ENCODE assay signal across 16 cellular contexts in the genomic region with DNA sequence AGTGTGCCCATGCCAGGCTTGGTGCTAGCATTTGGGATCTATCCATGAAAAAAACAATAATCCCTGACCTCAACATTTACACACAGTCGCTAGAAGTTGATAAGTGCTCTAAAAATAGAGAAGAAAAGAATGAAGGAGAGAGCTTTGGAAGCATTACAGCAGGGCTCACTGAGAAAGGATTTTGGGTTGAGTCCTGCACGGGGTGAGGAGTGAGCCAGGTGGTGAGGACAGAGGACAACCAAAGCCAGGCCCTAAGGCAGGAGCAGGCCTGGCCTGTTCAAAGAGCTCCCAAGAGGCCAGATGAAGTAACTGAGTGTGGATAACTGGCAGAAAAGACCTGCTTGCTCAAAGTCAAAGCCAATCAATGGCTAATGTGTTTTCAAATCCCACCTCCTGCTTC. TPM values are rescaled to one million over a fixed set of nuclear protein-coding genes. Genes with fewer than 3 reads are reported as not detected.
A peak's percentile ranks its signal among the peaks of the same experiment; 100 is the strongest.
DNase-seq lines count a peak whose midpoint lies in the region; ATAC-seq, FAIRE-seq and TF ChIP-seq lines count a peak whose summit lies in the region.
"Had no signal": no experiment of that assay in that cellular context is flagged by ENCODE, and none has a peak within 500 bp of the region (broad histone marks: within the 10 kb centered on the region; RNA-seq: fewer than 3 reads in every experiment).

No MANE protein-coding gene starts in this region.

- H2AFZ ChIP-seq in HepG2 (ENCODE audit: low read length): no peak overlapping the region

- CTCF ChIA-PET in HepG2 (lab: Yijun Ruan, JAX; ENCODE audit: low intra/inter-chr PET ratio, low total read pairs): no interaction called here

- no peaks in the 10 kb centered on the region for H3K36me3 ChIP-seq in HepG2 (replicated peaks in 1 of 2; ENCODE audit: control insufficient read depth in 1 of 2, insufficient read depth in 2 of 2, low read length in 2 of 2)
- no peaks in the 10 kb centered on the region for H3K36me3 ChIP-seq in right lobe of liver
- H3K36me3 ChIP-seq in cardiac muscle cell: no peaks in the 10 kb centered on the region
- H3K36me3 ChIP-seq: BE2C had no signal

- no peak for FAIRE-seq in HepG2 (lab: Jason Lieb, UNC)
- FAIRE-seq: A204.1, G401.6, GM12891, H54 had no signal

- H3K79me2 ChIP-seq in HepG2 (ENCODE audit: insufficient read depth, low read length): no peaks in the 10 kb centered on the region

- peaks cover 2 to 22% of the 10 kb centered on the region in 2 experiments; a peak in 2 of 5 replicates for H3K27me3 ChIP-seq in HepG2 (ENCODE audit: control insufficient read depth in 1 of 2, insufficient read depth in 2 of 2, low read length in 2 of 2)
- no peaks in the 10 kb centered on the region for H3K27me3 ChIP-seq in right lobe of liver
- H3K27me3 ChIP-seq in cardiac muscle cell: no peaks in the 10 kb centered on the region

- BruUV-seq in HepG2 (replicated peaks; lab: Mats Ljungman, UMichigan): no TSS peak

- no peak for TF ChIP-seq RAD21 in HepG2 (CRISPR knock-in tag; IDR thresholded peaks at IDR 0.05)

- H4K20me1 ChIP-seq in HepG2 (ENCODE audit: insufficient read depth, low read length): no peaks in the 10 kb centered on the region

- H3K4me3 ChIP-seq in HepG2 (replicated peaks in 1 of 3; ENCODE audit: insufficient read depth in 1 of 3, low read depth in 2 of 3, low read length in 3 of 3) (no peak overlapping the region), right lobe of liver (no peak overlapping the region), cardiac muscle cell (no peak overlapping the region)

- no peak for ATAC-seq in HepG2
- no peak for ATAC-seq in right lobe of liver
- ATAC-seq in left ventricle myocardium superior: peak; percentile 89
- no peak for ATAC-seq in GM21619 (IDR thresholded peaks at IDR 0.05; ENCODE audit: unreplicated experiment)

- H3K4me1 ChIP-seq in HepG2 (ENCODE audit: insufficient read depth, low read length) (0 out of 2 replicates have a peak, but pooled peaks cover under 1% of the 10 kb centered on the region), right lobe of liver (no peaks in the 10 kb centered on the region), cardiac muscle cell (ENCODE audit: low read depth) (peaks cover 11% of the 10 kb centered on the region)
- H3K4me1 ChIP-seq: BE2C had no signal

- in situ Hi-C loops in HepG2 (cut with HindIII; ENCODE audit: extremely low pct_ligation_motif_present, low pct_unique_long_range_greater_than_20kb): no loop called here

- POLR2A ChIA-PET in HepG2 (lab: Yijun Ruan, JAX): no interaction called here

- TF ChIP-seq EP300 in HepG2 (IDR thresholded peaks at IDR 0.05; ENCODE audit: low read depth in 2 of 2, low read length in 2 of 2): no peak
- no peak for TF ChIP-seq EP300 in HepG2 (CRISPR knock-in tag; IDR thresholded peaks at IDR 0.05; ENCODE audit: borderline replicate concordance)

- H3K9me3 ChIP-seq in HepG2 (ENCODE audit: low read length) (no peaks in the 10 kb centered on the region), right lobe of liver (no peaks in the 10 kb centered on the region), cardiac muscle cell (ENCODE audit: low read depth) (no peaks in the 10 kb centered on the region)
- H3K9me3 ChIP-seq: BE2C had no signal

- 27% methylated on average over 2 of the region's 2 CpGs for WGBS in HepG2 (ENCODE audit: low lambda C conversion rate)
- 47% methylated on average over 1 of the region's 2 CpGs for WGBS in right lobe of liver (ENCODE audit: insufficient coverage, low coverage, low lambda C conversion rate, missing lambda C conversion rate)

- no peak overlapping the region for H3K9ac ChIP-seq in HepG2 (ENCODE audit: insufficient read depth, low read depth, low read length)

- H3K4me2 ChIP-seq in HepG2 (ENCODE audit: low read depth, low read length): no peak overlapping the region

- no peak for TF ChIP-seq POLR2A in HepG2 (IDR thresholded peaks at IDR 0.05; ENCODE audit: insufficient read depth in 1 of 2, low read depth in 2 of 2, low read length in 2 of 2)
- TF ChIP-seq POLR2A in right lobe of liver (IDR thresholded peaks at IDR 0.05): no peak

- TF ChIP-seq CTCF in HepG2 (CRISPR knock-in tag; IDR thresholded peaks at IDR 0.05) (no peak), right lobe of liver (IDR thresholded peaks at IDR 0.05) (no peak), cardiac muscle cell (IDR thresholded peaks at IDR 0.05; ENCODE audit: low read depth, low read length) (no peak)

- no peak for DNase-seq in HepG2 (ENCODE audit: low spot score)
- no peak for DNase-seq in right lobe of liver
- no peak for DNase-seq in cardiac muscle cell (ENCODE audit: low read depth in 1 of 2, low spot score in 1 of 2)
- no peak for DNase-seq in left ventricle myocardium superior
- no peak for DNase-seq in DMS79 treated with DMSO at 0.1 percent for 48 hours (lab: John Stamatoyannopoulos, UW)
- no peak for DNase-seq in HUDEP-2 (lab: John Stamatoyannopoulos, UW; ENCODE audit: unreplicated experiment in 76 of 76)
- DNase-seq: BE2C; CD4-positive, alpha-beta memory T cell; DMS79; EL had no signal

- intact Hi-C loops in HepG2 (cut with micrococcal nuclease; ENCODE audit: unreplicated experiment) (no loop called here), right lobe of liver (cut with DNase I) (no loop called here), left ventricle myocardium superior (cut with micrococcal nuclease) (no loop called here)

- H3K27ac ChIP-seq in HepG2 (ENCODE audit: extremely low read length, insufficient read depth, low read length) (no peak overlapping the region), right lobe of liver (no peak overlapping the region), cardiac muscle cell (peak overlapping the region; percentile 72)
- H3K27ac ChIP-seq: C4-2B had no signal

TF ChIP-seq in HepG2, 621 proteins besides CTCF, POLR2A, EP300 and RAD21:
- TF ChIP-seq NPAS2 (CRISPR knock-in tag; IDR thresholded peaks at IDR 0.05; ENCODE audit: borderline replicate concordance) (no peak), ELF1 (CRISPR knock-in tag; IDR thresholded peaks at IDR 0.05) (no peak), KAT8 (CRISPR knock-in tag; IDR thresholded peaks at IDR 0.05) (no peak), PITX1 (CRISPR knock-in tag; IDR thresholded peaks at IDR 0.05) (no peak), SRY (CRISPR knock-in tag; IDR thresholded peaks at IDR 0.05) (no peak)
- TF ChIP-seq, protein P1, sequence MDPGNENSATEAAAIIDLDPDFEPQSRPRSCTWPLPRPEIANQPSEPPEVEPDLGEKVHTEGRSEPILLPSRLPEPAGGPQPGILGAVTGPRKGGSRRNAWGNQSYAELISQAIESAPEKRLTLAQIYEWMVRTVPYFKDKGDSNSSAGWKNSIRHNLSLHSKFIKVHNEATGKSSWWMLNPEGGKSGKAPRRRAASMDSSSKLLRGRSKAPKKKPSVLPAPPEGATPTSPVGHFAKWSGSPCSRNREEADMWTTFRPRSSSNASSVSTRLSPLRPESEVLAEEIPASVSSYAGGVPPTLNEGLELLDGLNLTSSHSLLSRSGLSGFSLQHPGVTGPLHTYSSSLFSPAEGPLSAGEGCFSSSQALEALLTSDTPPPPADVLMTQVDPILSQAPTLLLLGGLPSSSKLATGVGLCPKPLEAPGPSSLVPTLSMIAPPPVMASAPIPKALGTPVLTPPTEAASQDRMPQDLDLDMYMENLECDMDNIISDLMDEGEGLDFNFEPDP (CRISPR knock-in tag; conservative IDR thresholded peaks at IDR 0.05): 0 out of 2 replicates have a peak, but pooled peaks have one; percentile 14

RNA-seq across cellular contexts. Expression of a gene that starts 20.7 kb away (rescaled TPM):
- total RNA-seq in HepG2 (2016; rRNA removed; fragmentation: Illumina TruSeq; extraction: Trizol) (2.5 and 3.9 TPM in 2 replicates), right lobe of liver (1 to 10 TPM in 5 of 6 experiments, under 1 TPM in 1; 0.86 to 2.2 (median 1.3) TPM), cardiac muscle cell (2.3 and 4.9 TPM in 2 replicates), left ventricle myocardium superior (3.2 TPM)
- 0.71 and 0.91 TPM in 2 replicates for total RNA-seq in HepG2 (2016; cell fraction: cytosol; rRNA removed; fragmentation: Illumina TruSeq; extraction: Trizol; ENCODE audit: low read depth)
- 2.1 and 4.2 TPM in 2 replicates for total RNA-seq in HepG2 (2016; cell fraction: insoluble cytoplasmic fraction; rRNA removed; fragmentation: Illumina TruSeq; extraction: Trizol)
- total RNA-seq in HepG2 (2016; cell fraction: membrane; rRNA removed; fragmentation: Illumina TruSeq; extraction: Trizol): 1.1 and 2.6 TPM in 2 replicates
- total RNA-seq in HepG2 (2016; cell fraction: nucleus; rRNA removed; fragmentation: Illumina TruSeq; extraction: Trizol): 5.8 and 6.2 TPM in 2 replicates
- polyA plus RNA-seq in HepG2 (2011; rRNA removed) (13.6 and 16.4 TPM in 2 replicates), cardiac muscle cell (1.3 and 2.0 TPM in 2 replicates)
- polyA plus RNA-seq in HepG2 (2011; cell fraction: cytosol; rRNA removed): 8.3 and 8.9 TPM in 2 replicates
- polyA plus RNA-seq in HepG2 (2011; cell fraction: nucleus; rRNA removed): 14.6 and 16.3 TPM in 2 replicates
- 9.3 and 15.5 TPM in 2 replicates for polyA plus RNA-seq in HepG2 (2012)
- polyA plus RNA-seq in HepG2 (2016; cell fraction: cytosol; fragmentation: Illumina TruSeq; extraction: Trizol; ENCODE audit: low read depth): 0.25 and 0.31 TPM in 2 replicates
- polyA plus RNA-seq in HepG2 (2016; cell fraction: insoluble cytoplasmic fraction; fragmentation: Illumina TruSeq; extraction: Trizol; ENCODE audit: low read depth): 1.6 and 2.1 TPM in 2 replicates
- 0.47 and 0.64 TPM in 2 replicates for polyA plus RNA-seq in HepG2 (2016; cell fraction: membrane; fragmentation: Illumina TruSeq; extraction: Trizol; ENCODE audit: low read depth)
- 5.4 and 6.6 TPM in 2 replicates for polyA plus RNA-seq in HepG2 (2016; cell fraction: nucleus; fragmentation: Illumina TruSeq; extraction: Trizol; ENCODE audit: insufficient read depth, low read depth)
- polyA minus RNA-seq in HepG2 (2011; rRNA and poly(A)+ RNA removed; ENCODE audit: low replicate concordance): 1.3 and 25.2 TPM in 2 replicates
- 11.4 and 13.4 TPM in 2 replicates for polyA minus RNA-seq in HepG2 (2011; cell fraction: cytosol; rRNA and poly(A)+ RNA removed)
- polyA minus RNA-seq in HepG2 (2011; cell fraction: nucleus; rRNA and poly(A)+ RNA removed): 14.5 and 16.9 TPM in 2 replicates
- total RNA-seq: CD4-positive, alpha-beta memory T cell had no signal
- polyA plus RNA-seq: CD4-positive, alpha-beta memory T cell had no signal
